9 cellular contexts compared by ENCODE assay signal in the genomic region with DNA sequence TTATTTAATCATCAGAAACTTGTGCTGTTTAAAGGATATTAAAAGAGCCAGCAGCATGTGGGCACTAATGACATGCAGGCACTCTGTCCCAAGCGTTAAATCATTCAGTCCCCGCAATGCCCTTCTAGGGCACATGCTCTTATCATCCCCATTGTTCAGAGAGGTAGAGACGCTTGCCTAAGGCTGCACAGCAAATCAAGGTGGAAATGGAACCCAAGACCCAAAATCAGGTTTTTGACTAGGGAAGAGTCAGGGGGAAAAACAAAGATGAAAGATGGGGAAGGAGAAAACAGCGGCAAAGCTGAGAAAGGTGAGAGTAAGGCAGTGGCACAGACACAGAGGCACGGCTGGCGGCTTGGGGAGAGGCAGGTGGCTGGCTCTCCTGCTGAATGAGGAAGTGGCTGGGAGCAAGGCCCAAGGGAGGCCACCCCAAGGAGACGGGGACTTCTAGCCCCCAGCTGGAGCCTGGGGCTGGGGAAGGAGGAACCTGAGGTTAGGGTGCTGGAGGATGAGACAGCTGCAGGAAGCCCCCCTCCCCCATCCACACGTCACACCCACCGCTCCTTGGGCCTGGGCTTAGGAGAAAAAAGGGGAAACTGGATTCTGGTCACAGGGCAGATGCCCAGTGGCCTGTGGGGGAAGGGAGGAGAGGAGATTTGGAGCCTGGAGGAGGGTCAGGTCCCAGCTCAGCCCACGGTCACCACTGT. TPM values are rescaled to one million over a fixed set of nuclear protein-coding genes. Genes with fewer than 3 reads are reported as not detected.
DNase-seq lines count a peak whose midpoint lies in the region; ATAC-seq lines count a peak whose summit lies in the region.
"Had no signal": no experiment of that assay in that cellular context is flagged by ENCODE, and none has a peak within 500 bp of the region (broad histone marks: within the 10 kb centered on the region; RNA-seq: fewer than 3 reads in every experiment).

No MANE protein-coding gene starts in this region.

- peak; percentile 92 for DNase-seq in SIG-M5 (lab: John Stamatoyannopoulos, UW)
- DNase-seq in right cardiac atrium = peak; percentile 75 to 90 (median 88)
- no peak for DNase-seq in NCI-H345 (lab: John Stamatoyannopoulos, UW)
- no peak for DNase-seq in SK-N-DZ (ENCODE audit: low spot score)
- no peak for DNase-seq in COR-L47 (lab: John Stamatoyannopoulos, UW)

- H3K4me3 Mint-ChIP-seq in stimulated activated memory B cell treated with anti-CD40 and anti-IgM and Interleukin-4, amounts not matched to agents 10 μg/mL and 1 μg/mL and 100 μg/mL, for 72 hours = peak overlapping the region; percentile 55

- no peaks in the 10 kb centered on the region for H3K27me3 Mint-ChIP-seq in stimulated activated memory B cell treated with anti-CD40 and anti-IgM and Interleukin-4, amounts not matched to agents 10 μg/mL and 1 μg/mL and 100 μg/mL, for 72 hours

- no peak overlapping the region for H3K4me3 ChIP-seq in right cardiac atrium (ENCODE audit: low read length)

- no peaks in the 10 kb centered on the region for H3K9me3 Mint-ChIP-seq in stimulated activated memory B cell treated with anti-CD40 and anti-IgM and Interleukin-4, amounts not matched to agents 10 μg/mL and 1 μg/mL and 100 μg/mL, for 72 hours

- H3K9me3 ChIP-seq in right cardiac atrium (ENCODE audit: control insufficient read depth, low read length) = no peaks in the 10 kb centered on the region

- ATAC-seq in GM19397 (IDR thresholded peaks at IDR 0.05; ENCODE audit: unreplicated experiment) (peak; percentile 46), right cardiac atrium (peak; percentile 75 to 80), HG03025 (IDR thresholded peaks at IDR 0.05; ENCODE audit: low FRiP score, unreplicated experiment) (no peak)
- ATAC-seq in stimulated activated memory B cell treated with anti-CD40 and anti-IgM and Interleukin-4, amounts not matched to agents 10 μg/mL and 1 μg/mL and 100 μg/mL, for 72 hours = peak; percentile 90

- 73% methylated on average over 10 of the region's 10 CpGs for WGBS in right cardiac atrium

- H3K4me1 ChIP-seq in right cardiac atrium (ENCODE audit: control insufficient read depth, insufficient read depth, low read length) = no peaks in the 10 kb centered on the region

- H3K36me3 Mint-ChIP-seq in stimulated activated memory B cell treated with anti-CD40 and anti-IgM and Interleukin-4, amounts not matched to agents 10 μg/mL and 1 μg/mL and 100 μg/mL, for 72 hours = no peaks in the 10 kb centered on the region

- peaks cover 74% of the 10 kb centered on the region for H3K4me1 Mint-ChIP-seq in stimulated activated memory B cell treated with anti-CD40 and anti-IgM and Interleukin-4, amounts not matched to agents 10 μg/mL and 1 μg/mL and 100 μg/mL, for 72 hours

- H3K27ac ChIP-seq in right cardiac atrium (ENCODE audit: low read length) = peak overlapping the region; percentile 19

- peak overlapping the region; percentile 91 for H3K27ac Mint-ChIP-seq in stimulated activated memory B cell treated with anti-CD40 and anti-IgM and Interleukin-4, amounts not matched to agents 10 μg/mL and 1 μg/mL and 100 μg/mL, for 72 hours

- H3K27me3 ChIP-seq in right cardiac atrium (ENCODE audit: control insufficient read depth, insufficient read depth) = no peaks in the 10 kb centered on the region

- intact Hi-C loops in right cardiac atrium (cut with DNase I) = no loop called here

RNA-seq across cellular contexts. Expression of a gene that starts 1.0 kb away (rescaled TPM):
- 10 to 100 TPM; 37.2 to 52.6 (median 43.3) TPM for total RNA-seq in right cardiac atrium
- 36.7 TPM for polyA plus RNA-seq in right cardiac atrium
- 0.57 TPM in 1 of 2 replicates, not detected in the other for polyA plus RNA-seq in SK-N-DZ (2014; cell fraction: cytosol; rRNA removed)
- polyA plus RNA-seq in SK-N-DZ (2014; cell fraction: nucleus; rRNA removed) = 1.5 TPM in 1 of 2 replicates, not detected in the other
- polyA plus RNA-seq: neural cell had no signal

RNA-seq across cellular contexts. Expression of a gene that starts 6.8 kb away (rescaled TPM):
- total RNA-seq in right cardiac atrium = 1 to 10 TPM; 2.3 to 4.4 (median 2.7) TPM
- 2.6 TPM for polyA plus RNA-seq in right cardiac atrium
- polyA plus RNA-seq in SK-N-DZ (2014; cell fraction: cytosol; rRNA removed) = not detected in 2 replicates
- not detected in 2 replicates for polyA plus RNA-seq in SK-N-DZ (2014; cell fraction: nucleus; rRNA removed)
- polyA plus RNA-seq: neural cell had no signal

RNA-seq across cellular contexts. Expression of a gene that starts 8.8 kb away (rescaled TPM):
- 10 to 100 TPM in 1 of 4 donors, 1 to 10 TPM in 3; 4.4 to 10.7 (median 6.3) TPM for total RNA-seq in right cardiac atrium
- polyA plus RNA-seq in right cardiac atrium = 6.4 TPM
- 1.8 and 2.4 TPM in 2 replicates for polyA plus RNA-seq in SK-N-DZ (2014; cell fraction: cytosol; rRNA removed)
- 13.3 and 33.4 TPM in 2 replicates for polyA plus RNA-seq in SK-N-DZ (2014; cell fraction: nucleus; rRNA removed)

RNA-seq across cellular contexts. Expression of a gene that starts 27.0 kb away (rescaled TPM):
- 10 to 100 TPM in 1 of 4 donors, 1 to 10 TPM in 3; 8.2 to 10.8 (median 9.0) TPM for total RNA-seq in right cardiac atrium
- polyA plus RNA-seq in right cardiac atrium = 8.4 TPM
- 3.2 and 3.9 TPM in 2 replicates for polyA plus RNA-seq in SK-N-DZ (2014; cell fraction: cytosol; rRNA removed)
- 2.3 and 3.3 TPM in 2 replicates for polyA plus RNA-seq in SK-N-DZ (2014; cell fraction: nucleus; rRNA removed)

RNA-seq across cellular contexts. Expression of a gene that starts 40.8 kb away (rescaled TPM):
- total RNA-seq in right cardiac atrium = 10 to 100 TPM; 18.0 to 26.3 (median 21.0) TPM
- 33.2 TPM for polyA plus RNA-seq in right cardiac atrium
- 69.6 and 77.4 TPM in 2 replicates for polyA plus RNA-seq in SK-N-DZ (2014; cell fraction: cytosol; rRNA removed)
- 66.8 and 94.7 TPM in 2 replicates for polyA plus RNA-seq in SK-N-DZ (2014; cell fraction: nucleus; rRNA removed)

Comparison
In these comparisons a context has a peak if more than half of its experiments do, and no peak if none do; other contexts are left out.
1. DNase-seq: peak in SIG-M5 (single experiment) and right cardiac atrium (3 of 3); none in NCI-H345 (single experiment), SK-N-DZ (single experiment) and COR-L47 (single experiment).